ENCODE assay signal across 8 cellular contexts in the genomic region with DNA sequence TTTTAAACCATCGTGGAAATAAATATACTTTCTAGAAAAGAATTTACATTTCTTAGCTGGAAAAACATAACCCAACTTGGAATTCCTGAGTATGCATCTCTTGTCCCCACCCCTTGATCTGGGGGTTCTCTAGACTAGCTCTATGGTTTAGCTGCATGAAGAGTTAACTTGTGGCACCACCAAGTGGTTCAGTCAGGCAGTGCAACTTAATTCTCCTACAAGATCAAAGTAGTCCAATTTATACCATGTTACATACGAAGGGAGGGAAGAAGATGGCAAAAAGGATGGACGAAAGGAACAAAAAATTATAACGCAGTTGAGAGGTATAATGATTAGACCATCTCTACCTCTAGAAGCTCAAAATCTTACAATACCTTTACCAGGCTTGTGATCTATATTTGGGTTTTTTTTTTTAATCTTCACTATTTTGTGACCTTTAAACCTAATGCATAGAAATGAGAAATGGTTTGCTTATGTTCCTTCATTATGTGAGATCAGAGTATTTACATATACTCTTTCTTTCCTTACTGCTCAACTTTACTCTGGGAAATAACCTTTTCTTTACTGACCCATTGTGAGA. TPM values are rescaled to one million over a fixed set of nuclear protein-coding genes. Genes with fewer than 3 reads are reported as not detected.
A peak's percentile ranks its signal among the peaks of the same experiment; 100 is the strongest.
DNase-seq lines count a peak whose midpoint lies in the region; FAIRE-seq and TF ChIP-seq lines count a peak whose summit lies in the region.

No MANE protein-coding gene starts in this region.

- TF ChIP-seq CTCF in HEK293 (tag by site-specific recombination; IDR thresholded peaks at IDR 0.05) = no peak
- peak; percentile 77 for TF ChIP-seq CTCF in kidney (IDR thresholded peaks at IDR 0.05; ENCODE audit: borderline replicate concordance, extremely low read depth, insufficient read depth)

- H3K9ac ChIP-seq in kidney (ENCODE audit: low read length in 2 of 2) = no peak overlapping the region

- H3K9me3 ChIP-seq in HEK293 (ENCODE audit: control insufficient read depth, insufficient read depth, low read depth, low read length) = no peaks in the 10 kb centered on the region
- no peaks in the 10 kb centered on the region for H3K9me3 ChIP-seq in kidney (ENCODE audit: control insufficient read depth in 1 of 2, low read length in 2 of 2)

- POLR2A ChIA-PET in HEK293 (lab: Yijun Ruan, JAX) = interaction anchor here (0.6 to 0.7 kb wide), 2 partner anchors 20 to 370 kb away, joined by 3 read pairs; no protein-coding TSS in a partner anchor

- H3K4me3 ChIP-seq in HEK293 (ENCODE audit: low read depth, low read length) (no peak overlapping the region), kidney (ENCODE audit: low read length in 2 of 2) (no peak overlapping the region)

- no peaks in the 10 kb centered on the region for H3K4me1 ChIP-seq in HEK293 (ENCODE audit: control insufficient read depth, insufficient read depth, low read length)
- no peaks in the 10 kb centered on the region for H3K4me1 ChIP-seq in kidney (ENCODE audit: control insufficient read depth in 1 of 2, insufficient read depth in 1 of 2, low read depth in 1 of 2, low read length in 2 of 2)

- peaks cover 6 to 16% of the 10 kb centered on the region in 2 experiments for H3K36me3 ChIP-seq in HEK293 (ENCODE audit: control insufficient read depth in 2 of 2, insufficient read depth in 1 of 2, low read length in 2 of 2)
- H3K36me3 ChIP-seq in kidney (ENCODE audit: control insufficient read depth in 1 of 2, insufficient read depth in 2 of 2, low read length in 2 of 2) = peaks cover 0 to 10% of the 10 kb centered on the region in 2 donors

- intact Hi-C loops in kidney (cut with DNase I) = no loop called here

- peak; percentile 56 for DNase-seq in NCI-H2171 treated with DMSO at 0.1 percent for 48 hours (lab: John Stamatoyannopoulos, UW)
- DNase-seq in NCI-H2171 (lab: John Stamatoyannopoulos, UW) = no peak
- DNase-seq in NCI-H128 (lab: John Stamatoyannopoulos, UW; ENCODE audit: unreplicated experiment) = peak; percentile 14
- DNase-seq in UCSD-AML1 (lab: John Stamatoyannopoulos, UW; ENCODE audit: unreplicated experiment) = peak; percentile 19
- DNase-seq in brain pericyte (ENCODE audit: low read depth, low spot score) = peak; percentile 41
- DNase-seq in kidney = no peak
- peak; percentile 51 for DNase-seq in stimulated activated CD4-positive, alpha-beta T cell treated with anti-CD3 and anti-CD28 coated beads, Interleukin-2, amount 100 ng/mL, for 4 hours (ENCODE audit: low read depth)

- no peak for FAIRE-seq in kidney (lab: Jason Lieb, UNC)

- no peak overlapping the region for H3K27ac ChIP-seq in HEK293 (ENCODE audit: extremely low read depth, low read depth, low read length)
- no peak overlapping the region for H3K27ac ChIP-seq in kidney (ENCODE audit: low read depth in 2 of 2, low read length in 2 of 2)

- CTCF ChIA-PET in HEK293 (lab: Yijun Ruan, JAX) = interaction anchor here (0.5 to 5.4 kb wide), 39 partner anchors 8 to 1005 kb away, joined by 3 to 122 read pairs (median 4); no protein-coding TSS in a partner anchor

TF ChIP-seq in HEK293, 187 proteins besides CTCF, POLR2A, EP300 and RAD21:
- no peak for TF ChIP-seq ZNF521 (tag by site-specific recombination; IDR thresholded peaks at IDR 0.05)
- peak; percentile 64 for TF ChIP-seq ZNF654 (tag by site-specific recombination; IDR thresholded peaks at IDR 0.05; ENCODE audit: low read depth)

RNA-seq across cellular contexts. Expression of a gene that starts 28.5 kb away (rescaled TPM):
- 49.0 TPM for total RNA-seq in kidney
- 23.8 TPM for polyA plus RNA-seq in kidney (ENCODE audit: insufficient read depth, low read depth, low replicate concordance)

Comparison
In these comparisons a context has a peak if more than half of its experiments do, and no peak if none do; other contexts are left out.
1. DNase-seq: peak in NCI-H2171 treated with DMSO at 0.1 percent for 48 hours (single experiment), NCI-H128 (single experiment), UCSD-AML1 (single experiment), brain pericyte (single experiment) and stimulated activated CD4-positive, alpha-beta T cell treated with anti-CD3 and anti-CD28 coated beads, Interleukin-2, amount 100 ng/mL, for 4 hours (single experiment); none in NCI-H2171 (single experiment) and kidney (single experiment).